10 cellular contexts compared by ENCODE assay signal in genomic region chr3:57787867-57788623, GRCh38. TPM values are rescaled to one million over a fixed set of nuclear protein-coding genes. Genes with fewer than 3 reads are reported as not detected.
A peak's percentile ranks its signal among the peaks of the same experiment; 100 is the strongest.
DNase-seq lines count a peak whose midpoint lies in the region; ATAC-seq and TF ChIP-seq lines count a peak whose summit lies in the region.
"Had no signal": no experiment of that assay in that cellular context is flagged by ENCODE, and none has a peak within 500 bp of the region (broad histone marks: within the 10 kb centered on the region; RNA-seq: fewer than 3 reads in every experiment).

No MANE protein-coding gene starts in this region.

- TF ChIP-seq POLR2A in adrenal gland (IDR thresholded peaks at IDR 0.05), result no peak

- peaks cover 13 to 61% of the 10 kb centered on the region in 2 donors for H3K4me1 ChIP-seq in adrenal gland (replicated peaks in 1 of 2)
- peaks cover 4 to 41% (median 21%) of the 10 kb centered on the region in 9 donors for H3K4me1 ChIP-seq in heart right ventricle

- no peak overlapping the region for H3K4me3 ChIP-seq in adrenal gland
- no peak overlapping the region for H3K4me3 ChIP-seq in heart right ventricle

- peak overlapping the region in 3 of 5 donors; percentile 12 to 24 (median 13) for H3K27ac ChIP-seq in adrenal gland
- H3K27ac ChIP-seq in heart right ventricle, result no peak overlapping the region

- WGBS in adrenal gland, 4 donors, result 63 to 70% (median 64%) methylated on average over 2 of the region's 2 CpGs
- WGBS in heart right ventricle, 2 donors, result 50 to 57% methylated on average over 2 of the region's 2 CpGs

- ATAC-seq in GM19372 (IDR thresholded peaks at IDR 0.05; ENCODE audit: low read depth, unreplicated experiment) (peak; percentile 94), HG03095 (IDR thresholded peaks at IDR 0.05; ENCODE audit: unreplicated experiment) (peak; percentile 97), heart right ventricle (no peak)

- H3K27me3 ChIP-seq in adrenal gland (no peaks in the 10 kb centered on the region), heart right ventricle (no peaks in the 10 kb centered on the region)

- intact Hi-C loops in adrenal gland (cut with DNase I) (no loop called here), heart right ventricle (cut with DNase I) (no loop called here)

- TF ChIP-seq CTCF in adrenal gland (IDR thresholded peaks at IDR 0.05) (no peak), heart right ventricle (IDR thresholded peaks at IDR 0.05) (no peak)

- peak; percentile 18 for DNase-seq in EL
- DNase-seq in adrenal gland, result peak in 2 of 7 donors; percentile 44 to 55
- DNase-seq in SIG-M5 treated with dmso at 0.1 percent for 504 hours (lab: John Stamatoyannopoulos, UW; ENCODE audit: unreplicated experiment), result no peak
- DNase-seq in activated CD4-positive, alpha-beta T cell treated with anti-CD3 and anti-CD28 coated beads for 1 hour, result no peak
- no peak for DNase-seq in NCI-H1092 (lab: John Stamatoyannopoulos, UW)
- no peak for DNase-seq in heart right ventricle
- DNase-seq: activated naive CD4-positive, alpha-beta T cell treated with Interleukin-2 at 50 U/mL for 16 hours; NCI-H524 had no signal

- no peaks in the 10 kb centered on the region for H3K9me3 ChIP-seq in adrenal gland (replicated peaks in 1 of 3)
- no peaks in the 10 kb centered on the region for H3K9me3 ChIP-seq in heart right ventricle

- H3K36me3 ChIP-seq in adrenal gland (replicated peaks in 1 of 2) (no peaks in the 10 kb centered on the region), heart right ventricle (no peaks in the 10 kb centered on the region)

RNA-seq across cellular contexts. Expression of gene SLMAP, which starts 31.9 kb away (rescaled TPM):
- total RNA-seq in adrenal gland (100 to 1,000 TPM in 5 of 8 donors, 10 to 100 TPM in 3; 56.4 to 134 (median 105) TPM), heart right ventricle (100 to 1,000 TPM; 198 to 724 (median 431) TPM)
- polyA plus RNA-seq in adrenal gland (10 to 100 TPM; 18.9 to 68.6 (median 23.0) TPM), heart right ventricle (10 to 100 TPM; 65.8 to 79.8 TPM)

Comparison
In these comparisons a context has a peak if more than half of its experiments do, and no peak if none do; other contexts are left out.
1. ATAC-seq: peak in GM19372 (single experiment) and HG03095 (single experiment); none in heart right ventricle (0 of 8).
2. H3K27ac ChIP-seq: peak in adrenal gland (3 of 5); none in heart right ventricle (0 of 10).